In genomic region chr22:37425800-37426531, GRCh38 we compare ENCODE assay signal across 9 cellular contexts. TPM values are rescaled to one million over a fixed set of nuclear protein-coding genes. Genes with fewer than 3 reads are reported as not detected.
DNase-seq lines count a peak whose midpoint lies in the region; ATAC-seq, FAIRE-seq and TF ChIP-seq lines count a peak whose summit lies in the region.
"Had no signal": no experiment of that assay in that cellular context is flagged by ENCODE, and none has a peak within 500 bp of the region (broad histone marks: within the 10 kb centered on the region; RNA-seq: fewer than 3 reads in every experiment).

No MANE protein-coding gene starts in this region.

- no peak for ATAC-seq in HG02981 (IDR thresholded peaks at IDR 0.05; ENCODE audit: unreplicated experiment)

- no peaks in the 10 kb centered on the region for H3K9me3 Mint-ChIP-seq in HFFc6

- H3K36me3 Mint-ChIP-seq in HFFc6 (ENCODE audit: low read depth): no peaks in the 10 kb centered on the region

- POLR2A ChIA-PET in AG04450 (lab: Yijun Ruan, JAX): interaction anchor here (0.6 kb wide), 2 partner anchors 26 to 30 kb away, joined by 4 to 5 read pairs; no protein-coding TSS in a partner anchor

- H3K27me3 ChIP-seq in AG04450 (ENCODE audit: control insufficient read depth, insufficient read depth, low read length): no peaks in the 10 kb centered on the region

- peak overlapping the region; percentile 65 for H3K4me3 ChIP-seq in AG04450 (ENCODE audit: low read depth, low read length)

- H3K27ac Mint-ChIP-seq in HFFc6: no peak overlapping the region

- H3K27me3 Mint-ChIP-seq in HFFc6 (ENCODE audit: insufficient read depth): peaks cover 21% of the 10 kb centered on the region

- DNase-seq in AG04450 (ENCODE audit: low read depth, low spot score) (no peak), HFFc6 (no peak), kidney glomerular epithelial cell (lab: John Stamatoyannopoulos, UW) (peak; percentile 50), occipital lobe (lab: John Stamatoyannopoulos, UW) (no peak), GM12892 (ENCODE audit: insufficient read length) (no peak)
- DNase-seq in stimulated activated CD4-positive, alpha-beta T cell treated with anti-CD3 and anti-CD28 coated beads, Interleukin-1b, Interleukin-23, amount 100 ng/mL, for 48 hours: no peak

- H3K27ac ChIP-seq in AG04450 (ENCODE audit: low read depth, low read length): no peak overlapping the region
- peak overlapping the region; percentile 70 for H3K27ac ChIP-seq in angular gyrus (ENCODE audit: low read depth, low read length)

- H3K9me3 ChIP-seq in AG04450 (ENCODE audit: control insufficient read depth, insufficient read depth, low read length): no peaks in the 10 kb centered on the region

- CTCF ChIA-PET in AG04450 (lab: Charles Lee): interaction anchor here (0.6 to 1.2 kb wide), 2 partner anchors 109 to 164 kb away, joined by 4 to 5 read pairs; no protein-coding TSS in a partner anchor

- no peak for TF ChIP-seq CTCF in AG04450 (IDR thresholded peaks at IDR 0.05; ENCODE audit: low read depth, low read length)
- no peak for TF ChIP-seq CTCF in HFFc6 (IDR thresholded peaks at IDR 0.05)

- FAIRE-seq in GM12892 (lab: Jason Lieb, UNC): no peak

- H3K4me3 Mint-ChIP-seq in HFFc6: peak overlapping the region; percentile 78

- no peak for TF ChIP-seq POLR2A in GM12892 (IDR thresholded peaks at IDR 0.05; ENCODE audit: low read depth, low read length)

- H3K4me1 Mint-ChIP-seq in HFFc6 (ENCODE audit: low read depth): peaks cover 32% of the 10 kb centered on the region

RNA-seq across cellular contexts. Expression of gene ELFN2, which starts 1.3 kb away (rescaled TPM):
- 2.6 and 3.8 TPM in 2 replicates for polyA plus RNA-seq in AG04450 (2011; rRNA removed)
- 4.2 and 4.9 TPM in 2 replicates for polyA minus RNA-seq in AG04450 (2011; rRNA and poly(A)+ RNA removed)
- 1 to 10 TPM; 1.2 to 5.8 (median 1.4) TPM for total RNA-seq in HFFc6 (2021; fragmentation: NEBNext Ultra II Directional; extraction: Animal tissue kit (Norgen Biotek cat#: 25700))
- total RNA-seq in occipital lobe: 14.7 TPM
- not detected for polyA plus RNA-seq in GM12892 (2012; ENCODE audit: missing spikeins)
- total RNA-seq: mesenteric fat pad had no signal
